In the genomic region with DNA sequence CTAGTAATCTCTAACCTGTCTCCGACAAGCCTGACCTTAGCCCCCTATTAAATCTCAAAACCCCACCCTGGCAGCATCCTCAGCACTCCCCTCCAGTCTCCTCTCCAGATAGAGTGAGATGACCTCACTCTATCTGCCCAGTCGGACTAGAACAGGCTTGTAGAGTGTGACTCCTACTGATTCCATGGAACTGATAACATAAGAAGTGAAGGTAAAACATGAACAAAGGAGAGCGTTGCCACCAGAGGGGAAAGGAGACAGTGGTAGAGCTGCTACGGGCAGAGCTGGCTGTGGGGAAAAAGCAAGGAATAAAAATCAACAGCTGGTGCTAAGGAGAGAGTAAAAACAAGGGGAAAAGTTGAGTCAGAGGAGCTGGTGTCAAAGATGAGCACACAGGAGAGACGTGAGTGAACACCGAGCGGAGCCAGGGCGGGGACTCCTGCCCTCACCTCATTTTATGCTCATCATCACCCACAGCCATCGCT, we compare ENCODE assay signal across 1 cellular context.
TF ChIP-seq lines count a peak whose summit lies in the region.

No MANE protein-coding gene starts in this region.

TF ChIP-seq in HEK293, 187 proteins besides CTCF, POLR2A, EP300 and RAD21 (continued from another document):
- TF ChIP-seq, protein P1, sequence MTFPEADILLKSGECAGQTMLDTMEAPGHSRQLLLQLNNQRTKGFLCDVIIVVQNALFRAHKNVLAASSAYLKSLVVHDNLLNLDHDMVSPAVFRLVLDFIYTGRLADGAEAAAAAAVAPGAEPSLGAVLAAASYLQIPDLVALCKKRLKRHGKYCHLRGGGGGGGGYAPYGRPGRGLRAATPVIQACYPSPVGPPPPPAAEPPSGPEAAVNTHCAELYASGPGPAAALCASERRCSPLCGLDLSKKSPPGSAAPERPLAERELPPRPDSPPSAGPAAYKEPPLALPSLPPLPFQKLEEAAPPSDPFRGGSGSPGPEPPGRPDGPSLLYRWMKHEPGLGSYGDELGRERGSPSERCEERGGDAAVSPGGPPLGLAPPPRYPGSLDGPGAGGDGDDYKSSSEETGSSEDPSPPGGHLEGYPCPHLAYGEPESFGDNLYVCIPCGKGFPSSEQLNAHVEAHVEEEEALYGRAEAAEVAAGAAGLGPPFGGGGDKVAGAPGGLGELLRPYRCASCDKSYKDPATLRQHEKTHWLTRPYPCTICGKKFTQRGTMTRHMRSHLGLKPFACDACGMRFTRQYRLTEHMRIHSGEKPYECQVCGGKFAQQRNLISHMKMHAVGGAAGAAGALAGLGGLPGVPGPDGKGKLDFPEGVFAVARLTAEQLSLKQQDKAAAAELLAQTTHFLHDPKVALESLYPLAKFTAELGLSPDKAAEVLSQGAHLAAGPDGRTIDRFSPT (tag by site-specific recombination; IDR thresholded peaks at IDR 0.05), result peak; percentile 94
- TF ChIP-seq, protein P2, sequence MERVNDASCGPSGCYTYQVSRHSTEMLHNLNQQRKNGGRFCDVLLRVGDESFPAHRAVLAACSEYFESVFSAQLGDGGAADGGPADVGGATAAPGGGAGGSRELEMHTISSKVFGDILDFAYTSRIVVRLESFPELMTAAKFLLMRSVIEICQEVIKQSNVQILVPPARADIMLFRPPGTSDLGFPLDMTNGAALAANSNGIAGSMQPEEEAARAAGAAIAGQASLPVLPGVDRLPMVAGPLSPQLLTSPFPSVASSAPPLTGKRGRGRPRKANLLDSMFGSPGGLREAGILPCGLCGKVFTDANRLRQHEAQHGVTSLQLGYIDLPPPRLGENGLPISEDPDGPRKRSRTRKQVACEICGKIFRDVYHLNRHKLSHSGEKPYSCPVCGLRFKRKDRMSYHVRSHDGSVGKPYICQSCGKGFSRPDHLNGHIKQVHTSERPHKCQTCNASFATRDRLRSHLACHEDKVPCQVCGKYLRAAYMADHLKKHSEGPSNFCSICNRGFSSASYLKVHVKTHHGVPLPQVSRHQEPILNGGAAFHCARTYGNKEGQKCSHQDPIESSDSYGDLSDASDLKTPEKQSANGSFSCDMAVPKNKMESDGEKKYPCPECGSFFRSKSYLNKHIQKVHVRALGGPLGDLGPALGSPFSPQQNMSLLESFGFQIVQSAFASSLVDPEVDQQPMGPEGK (tag by site-specific recombination; IDR thresholded peaks at IDR 0.05), result peak; percentile 84
- TF ChIP-seq, protein P3, sequence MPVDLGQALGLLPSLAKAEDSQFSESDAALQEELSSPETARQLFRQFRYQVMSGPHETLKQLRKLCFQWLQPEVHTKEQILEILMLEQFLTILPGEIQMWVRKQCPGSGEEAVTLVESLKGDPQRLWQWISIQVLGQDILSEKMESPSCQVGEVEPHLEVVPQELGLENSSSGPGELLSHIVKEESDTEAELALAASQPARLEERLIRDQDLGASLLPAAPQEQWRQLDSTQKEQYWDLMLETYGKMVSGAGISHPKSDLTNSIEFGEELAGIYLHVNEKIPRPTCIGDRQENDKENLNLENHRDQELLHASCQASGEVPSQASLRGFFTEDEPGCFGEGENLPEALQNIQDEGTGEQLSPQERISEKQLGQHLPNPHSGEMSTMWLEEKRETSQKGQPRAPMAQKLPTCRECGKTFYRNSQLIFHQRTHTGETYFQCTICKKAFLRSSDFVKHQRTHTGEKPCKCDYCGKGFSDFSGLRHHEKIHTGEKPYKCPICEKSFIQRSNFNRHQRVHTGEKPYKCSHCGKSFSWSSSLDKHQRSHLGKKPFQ (tag by site-specific recombination; IDR thresholded peaks at IDR 0.05), result peak; percentile 83
- TF ChIP-seq ZNF501 (tag by site-specific recombination; IDR thresholded peaks at IDR 0.05) (peak; percentile 28; the same call in 1 of the 2 replicates), SCRT1 (tag by site-specific recombination; IDR thresholded peaks at IDR 0.05; ENCODE audit: borderline replicate concordance) (no peak), ZNF366 (tag by site-specific recombination; conservative IDR thresholded peaks at IDR 0.05) (peak; percentile 91)
- TF ChIP-seq, protein P4, sequence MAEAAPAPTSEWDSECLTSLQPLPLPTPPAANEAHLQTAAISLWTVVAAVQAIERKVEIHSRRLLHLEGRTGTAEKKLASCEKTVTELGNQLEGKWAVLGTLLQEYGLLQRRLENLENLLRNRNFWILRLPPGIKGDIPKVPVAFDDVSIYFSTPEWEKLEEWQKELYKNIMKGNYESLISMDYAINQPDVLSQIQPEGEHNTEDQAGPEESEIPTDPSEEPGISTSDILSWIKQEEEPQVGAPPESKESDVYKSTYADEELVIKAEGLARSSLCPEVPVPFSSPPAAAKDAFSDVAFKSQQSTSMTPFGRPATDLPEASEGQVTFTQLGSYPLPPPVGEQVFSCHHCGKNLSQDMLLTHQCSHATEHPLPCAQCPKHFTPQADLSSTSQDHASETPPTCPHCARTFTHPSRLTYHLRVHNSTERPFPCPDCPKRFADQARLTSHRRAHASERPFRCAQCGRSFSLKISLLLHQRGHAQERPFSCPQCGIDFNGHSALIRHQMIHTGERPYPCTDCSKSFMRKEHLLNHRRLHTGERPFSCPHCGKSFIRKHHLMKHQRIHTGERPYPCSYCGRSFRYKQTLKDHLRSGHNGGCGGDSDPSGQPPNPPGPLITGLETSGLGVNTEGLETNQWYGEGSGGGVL (tag by site-specific recombination; IDR thresholded peaks at IDR 0.05), result peak; percentile 57
